ENCODE assay signal across 24 cellular contexts in genomic region chr11:66919938-66920337, GRCh38. TPM values are rescaled to one million over a fixed set of nuclear protein-coding genes. Genes with fewer than 3 reads are reported as not detected.
"Had no signal": no experiment of that assay in that cellular context is flagged by ENCODE, and none has a peak within 500 bp of the region (broad histone marks: within the 10 kb centered on the region; RNA-seq: fewer than 3 reads in every experiment).

No MANE protein-coding gene starts in this region.

- H3K36me3 Mint-ChIP-seq: natural killer cell treated with Interleukin-12 subunit alpha and Interleukin-12 subunit beta and Interleukin-15 and Interleukin-18, amount 100 ng/mL, for 72 hours had no signal

- H3K27ac Mint-ChIP-seq: activated B cell treated with CpG ODN at 0.5 μM for 24 hours; activated CD4-positive, alpha-beta T cell treated with anti-CD3 and anti-CD28 coated beads, Interleukin-2, amount 10 ng/mL, durations not matched to agents 7 days and 5 days; activated naive CD8-positive, alpha-beta T cell treated with anti-CD3 and anti-CD28 coated beads for 36 hours; activated T-helper 1 cell treated with anti-CD3 and anti-CD28 coated beads, Interleukin-12 subunit alpha, Interleukin-12 subunit beta, Interleukin-2, Interleukin-4 antibody, amounts not matched to agents 30 ng/mL and 10 ng/mL and 1 ng/mL, durations not matched to agents 14 hours and 24 hours and 36 hours; natural killer cell treated with Interleukin-12 subunit alpha and Interleukin-12 subunit beta and Interleukin-15 and Interleukin-18, amount 100 ng/mL, for 72 hours had no signal

- FAIRE-seq: frontal cortex, TTC549 had no signal

- DNase-seq: activated B cell treated with CpG ODN at 0.5 μM for 24 hours; activated CD4-positive, alpha-beta T cell treated with anti-CD3 and anti-CD28 coated beads, Interleukin-2, amount 10 ng/mL, durations not matched to agents 7 days and 5 days; activated naive CD8-positive, alpha-beta T cell treated with anti-CD3 and anti-CD28 coated beads for 36 hours; body of pancreas; cortex of kidney; effector memory CD4-positive, alpha-beta T cell; islet precursor cell; left lung; mesenchymal stem cell; right lobe of liver; stimulated activated CD4-positive, alpha-beta T cell treated with anti-CD3 and anti-CD28 coated beads, Interleukin-4, amount 100 ng/mL, for 4 hours; stimulated activated naive CD8-positive, alpha-beta T cell treated with anti-CD3 and anti-CD28 coated beads, Interleukin-15, Interleukin-2, amounts not matched to agents 100 U/mL and 50 U/mL, for 24 hours; SW 1271; testis; upper lobe of left lung had no signal

- H3K4me3 Mint-ChIP-seq: activated B cell treated with CpG ODN at 0.5 μM for 24 hours; activated CD4-positive, alpha-beta T cell treated with anti-CD3 and anti-CD28 coated beads, Interleukin-2, amount 10 ng/mL, durations not matched to agents 7 days and 5 days; activated naive CD8-positive, alpha-beta T cell treated with anti-CD3 and anti-CD28 coated beads for 36 hours; activated T-helper 1 cell treated with anti-CD3 and anti-CD28 coated beads, Interleukin-12 subunit alpha, Interleukin-12 subunit beta, Interleukin-2, Interleukin-4 antibody, amounts not matched to agents 30 ng/mL and 10 ng/mL and 1 ng/mL, durations not matched to agents 14 hours and 24 hours and 36 hours; central memory CD8-positive, alpha-beta T cell; natural killer cell treated with Interleukin-12 subunit alpha and Interleukin-12 subunit beta and Interleukin-15 and Interleukin-18, amount 100 ng/mL, for 72 hours had no signal

- H3K9me3 Mint-ChIP-seq: activated B cell treated with CpG ODN at 0.5 μM for 24 hours; activated T-helper 1 cell treated with anti-CD3 and anti-CD28 coated beads, Interleukin-12 subunit alpha, Interleukin-12 subunit beta, Interleukin-2, Interleukin-4 antibody, amounts not matched to agents 30 ng/mL and 10 ng/mL and 1 ng/mL, durations not matched to agents 14 hours and 24 hours and 36 hours; central memory CD8-positive, alpha-beta T cell; natural killer cell treated with Interleukin-12 subunit alpha and Interleukin-12 subunit beta and Interleukin-15 and Interleukin-18, amount 100 ng/mL, for 72 hours had no signal

- H3K4me1 Mint-ChIP-seq: activated B cell treated with CpG ODN at 0.5 μM for 24 hours; activated CD4-positive, alpha-beta T cell treated with anti-CD3 and anti-CD28 coated beads, Interleukin-2, amount 10 ng/mL, durations not matched to agents 7 days and 5 days; activated naive CD8-positive, alpha-beta T cell treated with anti-CD3 and anti-CD28 coated beads for 36 hours; central memory CD8-positive, alpha-beta T cell had no signal

- ATAC-seq: body of pancreas; left lung; natural killer cell treated with Interleukin-12 subunit alpha and Interleukin-12 subunit beta and Interleukin-15 and Interleukin-18, amount 100 ng/mL, for 72 hours; right lobe of liver; stimulated activated naive CD8-positive, alpha-beta T cell treated with anti-CD3 and anti-CD28 coated beads, Interleukin-15, Interleukin-2, amounts not matched to agents 100 U/mL and 50 U/mL, for 24 hours had no signal

- H3K27me3 Mint-ChIP-seq: activated CD4-positive, alpha-beta T cell treated with anti-CD3 and anti-CD28 coated beads, Interleukin-2, amount 10 ng/mL, durations not matched to agents 7 days and 5 days; activated naive CD8-positive, alpha-beta T cell treated with anti-CD3 and anti-CD28 coated beads for 36 hours; natural killer cell treated with Interleukin-12 subunit alpha and Interleukin-12 subunit beta and Interleukin-15 and Interleukin-18, amount 100 ng/mL, for 72 hours had no signal

RNA-seq across cellular contexts. Expression of gene C11orf86, which starts 55.2 kb away (rescaled TPM):
- total RNA-seq: activated B cell treated with CpG ODN at 0.5 μM for 24 hours; activated CD4-positive, alpha-beta T cell treated with anti-CD3 and anti-CD28 coated beads, Interleukin-2, amount 10 ng/mL, durations not matched to agents 7 days and 5 days; activated naive CD8-positive, alpha-beta T cell treated with anti-CD3 and anti-CD28 coated beads for 36 hours; activated T-helper 1 cell treated with anti-CD3 and anti-CD28 coated beads, Interleukin-12 subunit alpha, Interleukin-12 subunit beta, Interleukin-2, Interleukin-4 antibody, amounts not matched to agents 30 ng/mL and 10 ng/mL and 1 ng/mL, durations not matched to agents 14 hours and 24 hours and 36 hours; body of pancreas; fibroblast of lung; frontal cortex; left lung; natural killer cell treated with Interleukin-12 subunit alpha and Interleukin-12 subunit beta and Interleukin-15 and Interleukin-18, amount 100 ng/mL, for 72 hours; prostate gland; right lobe of liver; smooth muscle cell; T-helper 2 cell treated with Interferon-gamma antibody and Interleukin-4, amounts not matched to agents 100 ng/mL and 5 ng/mL, for 36 hours; upper lobe of left lung had no signal
- polyA plus RNA-seq: fibroblast of lung, smooth muscle cell had no signal
